21 cellular contexts compared by ENCODE assay signal in the genomic region with DNA sequence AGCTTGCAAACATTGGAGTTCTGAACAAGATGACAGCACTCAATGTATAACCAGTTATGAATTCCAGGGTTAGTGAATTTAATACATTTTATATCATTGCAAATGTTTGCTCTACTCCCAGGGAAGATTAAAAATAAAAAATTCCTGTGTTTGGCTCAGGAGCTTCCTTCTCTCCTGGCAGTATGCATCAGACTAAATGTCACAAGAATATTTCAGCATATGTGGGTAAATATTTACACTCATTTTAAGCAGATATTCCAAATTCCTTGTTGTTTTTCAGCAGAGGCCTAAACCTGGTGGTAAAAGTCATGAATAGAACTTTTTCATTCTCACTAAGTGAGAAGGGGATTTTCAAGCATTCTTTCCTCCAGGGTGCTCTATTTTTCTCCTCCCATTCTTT.
DNase-seq lines count a peak whose midpoint lies in the region; ATAC-seq and TF ChIP-seq lines count a peak whose summit lies in the region.
"Had no signal": no experiment of that assay in that cellular context is flagged by ENCODE, and none has a peak within 500 bp of the region (broad histone marks: within the 10 kb centered on the region; RNA-seq: fewer than 3 reads in every experiment).

No MANE protein-coding gene starts in this region.

- ATAC-seq in HG02981 (IDR thresholded peaks at IDR 0.05; ENCODE audit: unreplicated experiment) (no peak), HG03139 (IDR thresholded peaks at IDR 0.05; ENCODE audit: unreplicated experiment) (no peak)

- no peaks in the 10 kb centered on the region for H3K27me3 Mint-ChIP-seq in MCF 10A (ENCODE audit: insufficient read depth, unreplicated experiment)

- no peak for TF ChIP-seq CTCF in MCF 10A (IDR thresholded peaks at IDR 0.05; ENCODE audit: unreplicated experiment)
- TF ChIP-seq CTCF in mammary epithelial cell (conservative IDR thresholded peaks at IDR 0.05 in 1 of 2, IDR thresholded peaks at IDR 0.05 in 1 of 2; ENCODE audit: extremely low read depth in 1 of 2, insufficient read depth in 1 of 2, low read depth in 1 of 2, low read length in 2 of 2), result no peak
- no peak for TF ChIP-seq CTCF in fibroblast of the aortic adventitia (IDR thresholded peaks at IDR 0.05; ENCODE audit: insufficient read depth, low read length)

- no peak overlapping the region for H3K4me3 Mint-ChIP-seq in MCF 10A (ENCODE audit: unreplicated experiment)
- H3K4me3 Mint-ChIP-seq: B cell, CD14-positive monocyte had no signal

- no peaks in the 10 kb centered on the region for H3K36me3 ChIP-seq in mammary epithelial cell (ENCODE audit: insufficient read depth, low read length)
- no peaks in the 10 kb centered on the region for H3K36me3 ChIP-seq in adipocyte (ENCODE audit: control insufficient read depth, insufficient read depth, low read length, severe bottlenecking)

- POLR2A ChIA-PET in MCF 10A (lab: Yijun Ruan, JAX), result interaction anchor here (0.6 to 1.7 kb wide), 5 partner anchors 20 to 297 kb away, joined by 3 to 10 read pairs (median 3); no protein-coding TSS in a partner anchor

- intact Hi-C loops in MCF 10A (cut with micrococcal nuclease) (no loop called here), mammary epithelial cell (cut with micrococcal nuclease) (no loop called here)

- H3K79me2 ChIP-seq in mammary epithelial cell (ENCODE audit: insufficient read depth, low read length), result no peaks in the 10 kb centered on the region

- no peak overlapping the region for H3K27ac ChIP-seq in mammary epithelial cell (ENCODE audit: insufficient read depth, low read depth, low read length)
- H3K27ac ChIP-seq: 22Rv1, KMS-11, RWPE1 had no signal

- H3K36me3 Mint-ChIP-seq in MCF 10A (ENCODE audit: insufficient read depth, unreplicated experiment), result peaks cover 45% of the 10 kb centered on the region
- H3K36me3 Mint-ChIP-seq: CD14-positive monocyte had no signal

- peak overlapping the region; percentile 4 for H3K27ac Mint-ChIP-seq in MCF 10A (ENCODE audit: low read depth, unreplicated experiment)
- H3K27ac Mint-ChIP-seq: B cell, CD14-positive monocyte had no signal

- H3K9me3 ChIP-seq in mammary epithelial cell (replicated peaks; ENCODE audit: insufficient read depth, low read length) (no peaks in the 10 kb centered on the region), adipocyte (ENCODE audit: control insufficient read depth, low read length) (peaks cover 5% of the 10 kb centered on the region)

- H3K9me3 Mint-ChIP-seq in MCF 10A (ENCODE audit: unreplicated experiment), result no peaks in the 10 kb centered on the region
- H3K9me3 Mint-ChIP-seq: CD14-positive monocyte had no signal

- H2AFZ ChIP-seq in mammary epithelial cell (ENCODE audit: low read depth, low read length), result no peak overlapping the region

- H3K4me1 ChIP-seq in mammary epithelial cell (ENCODE audit: insufficient read depth, low read length) (no peaks in the 10 kb centered on the region), adipocyte (ENCODE audit: control insufficient read depth, insufficient read depth, low read length) (peaks cover 9% of the 10 kb centered on the region)

- H3K27me3 ChIP-seq in mammary epithelial cell (ENCODE audit: insufficient read depth, low read length) (no peaks in the 10 kb centered on the region), adipocyte (replicated peaks; ENCODE audit: control insufficient read depth, insufficient read depth, low read length) (no peaks in the 10 kb centered on the region)

- BruUV-seq in MCF 10A (replicated peaks; lab: Mats Ljungman, UMichigan) (no TSS peak), mammary epithelial cell (replicated peaks; lab: Mats Ljungman, UMichigan) (no TSS peak)

- no peak overlapping the region for H3K4me3 ChIP-seq in mammary epithelial cell (replicated peaks in 1 of 3; ENCODE audit: insufficient read depth in 1 of 3, low read depth in 2 of 3, low read length in 3 of 3)
- H3K4me3 ChIP-seq in adipocyte (ENCODE audit: low read length), result no peak overlapping the region
- no peak overlapping the region for H3K4me3 ChIP-seq in fibroblast of the aortic adventitia (ENCODE audit: low read depth, low read length)

- H3K4me2 ChIP-seq in mammary epithelial cell (ENCODE audit: insufficient read depth, low read depth, low read length), result no peak overlapping the region
- H3K4me2 ChIP-seq: KMS-11 had no signal

- DNase-seq in MCF 10A (ENCODE audit: unreplicated experiment) (no peak), mammary epithelial cell (no peak), adipocyte (ENCODE audit: low read depth) (peak; percentile 45), fibroblast of the aortic adventitia (ENCODE audit: low read depth) (peak; percentile 28), GM19238 (ENCODE audit: insufficient read length, low spot score) (no peak), NCI-H524 treated with DMSO at 0.1 percent for 48 hours (lab: John Stamatoyannopoulos, UW) (no peak)
- DNase-seq: H7, NCI-H1105, NCI-H146, NCI-H2029, NCI-H2227 treated with DMSO at 0.1 percent for 48 hours, NCI-H510A, NCI-H748 treated with DMSO at 0.1 percent for 48 hours, SHP77 treated with DMSO at 0.1 percent for 48 hours had no signal

- no peaks in the 10 kb centered on the region for H4K20me1 ChIP-seq in mammary epithelial cell (ENCODE audit: insufficient read depth, low read length)

- no peak overlapping the region for H3K9ac ChIP-seq in mammary epithelial cell (ENCODE audit: insufficient read depth, low read length)
- H3K9ac ChIP-seq in adipocyte (ENCODE audit: low read length), result no peak overlapping the region
- H3K9ac ChIP-seq: KMS-11 had no signal

- CTCF ChIA-PET in MCF 10A (lab: Yijun Ruan, JAX), result interaction anchor here (0.7 to 1.2 kb wide), 4 partner anchors 23 to 374 kb away, joined by 3 to 4 read pairs (median 3); no protein-coding TSS in a partner anchor
- CTCF ChIA-PET in mammary epithelial cell (lab: Charles Lee; ENCODE audit: low non-redundant PET), result no interaction called here

- dilution Hi-C loops in mammary epithelial cell (cut with HindIII; ENCODE audit: low sequenced_read_pairs), result no loop called here

- in situ Hi-C loops in mammary epithelial cell (cut with MboI; ENCODE audit: low sequenced_read_pairs in 2 of 2), result no loop called here

- H3K4me1 Mint-ChIP-seq in MCF 10A (ENCODE audit: insufficient read depth, unreplicated experiment), result peaks cover 23% of the 10 kb centered on the region
- H3K4me1 Mint-ChIP-seq: B cell, CD14-positive monocyte had no signal

Comparison
In these comparisons a context has a peak if more than half of its experiments do, and no peak if none do; other contexts are left out.
1. DNase-seq: peak in adipocyte (single experiment) and fibroblast of the aortic adventitia (single experiment); none in MCF 10A (single experiment), mammary epithelial cell (single experiment), GM19238 (single experiment) and NCI-H524 treated with DMSO at 0.1 percent for 48 hours (single experiment).